Comparison of ENCODE assay signal across 8 cellular contexts in genomic region chr1:26693557-26694184, GRCh38. TPM values are rescaled to one million over a fixed set of nuclear protein-coding genes. Genes with fewer than 3 reads are reported as not detected.
DNase-seq lines count a peak whose midpoint lies in the region; ATAC-seq and TF ChIP-seq lines count a peak whose summit lies in the region.

No MANE protein-coding gene starts in this region.

- DNase-seq in A673 (ENCODE audit: low spot score) (peak; percentile 21), HuH-7.5 (ENCODE audit: low spot score) (no peak), OCI-M2 (lab: John Stamatoyannopoulos, UW; ENCODE audit: unreplicated experiment) (no peak), NCI-H2029 treated with DMSO at 0.1 percent for 48 hours (lab: John Stamatoyannopoulos, UW) (no peak)

- H3K27ac ChIP-seq in A673 (ENCODE audit: low read depth, low read length, poor library complexity, severe bottlenecking) (peak overlapping the region; percentile 97), HUES48 (ENCODE audit: low read depth, low read length) (peak overlapping the region; percentile 89), mucosa of rectum (ENCODE audit: low read depth in 2 of 2, low read length in 2 of 2) (peak overlapping the region; percentile 94 to 97)

- H3K4me1 ChIP-seq in A673 (ENCODE audit: insufficient read depth, low read length, poor library complexity, severe bottlenecking) (peaks cover 41% of the 10 kb centered on the region), HUES48 (ENCODE audit: control insufficient read depth, insufficient read depth, low read length) (peaks cover 24% of the 10 kb centered on the region), mucosa of rectum (ENCODE audit: control insufficient read depth in 2 of 2, insufficient read depth in 2 of 2, low read length in 2 of 2) (peaks cover 29 to 35% of the 10 kb centered on the region in 2 donors)

- peak overlapping the region; percentile 88 to 96 (median 93) for H3K4me3 Mint-ChIP-seq in brain

- H3K27ac Mint-ChIP-seq in brain = peak overlapping the region; percentile 97 to 100 (median 99)

- H3K36me3 ChIP-seq in A673 (ENCODE audit: insufficient read depth, low read length, poor library complexity, severe bottlenecking) (no peaks in the 10 kb centered on the region), HUES48 (ENCODE audit: control insufficient read depth, insufficient read depth, low read length) (no peaks in the 10 kb centered on the region), mucosa of rectum (ENCODE audit: control insufficient read depth in 2 of 2, insufficient read depth in 2 of 2, low read length in 2 of 2) (no peaks in the 10 kb centered on the region)

- peaks cover 50% of the 10 kb centered on the region for H3K4me1 Mint-ChIP-seq in brain

- no peak for ATAC-seq in GM21367 (IDR thresholded peaks at IDR 0.05; ENCODE audit: unreplicated experiment)

- H3K36me3 Mint-ChIP-seq in brain = no peaks in the 10 kb centered on the region

- no peaks in the 10 kb centered on the region for H3K27me3 Mint-ChIP-seq in brain

- H3K9ac ChIP-seq in HUES48 (ENCODE audit: low read depth, low read length) (no peak overlapping the region), mucosa of rectum (ENCODE audit: low read depth in 1 of 2, low read length in 2 of 2) (peak overlapping the region; percentile 70 to 93)

- TF ChIP-seq CTCF in A673 (conservative IDR thresholded peaks at IDR 0.05; ENCODE audit: low read depth, low read length) (no peak), brain (conservative IDR thresholded peaks at IDR 0.05) (no peak)

- no peaks in the 10 kb centered on the region for H3K9me3 Mint-ChIP-seq in brain

- no TSS peak for BruUV-seq in A673 (replicated peaks; lab: Mats Ljungman, UMichigan)

- CTCF ChIA-PET in A673 (lab: Charles Lee) = no interaction called here

- peak overlapping the region; percentile 49 for H3K4me3 ChIP-seq in A673 (ENCODE audit: low read depth, low read length, poor library complexity, severe bottlenecking)
- H3K4me3 ChIP-seq in HUES48 (ENCODE audit: low read depth, low read length) = peak overlapping the region; percentile 69
- H3K4me3 ChIP-seq in mucosa of rectum (ENCODE audit: low read length in 2 of 2) = peak overlapping the region; percentile 87 to 88

- POLR2A ChIA-PET in A673 (lab: Charles Lee; ENCODE audit: low non-redundant PET) = interaction anchor here (0.5 to 1.0 kb wide), 2 partner anchors 16 to 26 kb away, joined by 3 read pairs; no protein-coding TSS in a partner anchor

- H3K27me3 ChIP-seq in A673 (replicated peaks; ENCODE audit: insufficient read depth, low read depth, low read length, poor library complexity) (no peaks in the 10 kb centered on the region), HUES48 (ENCODE audit: control insufficient read depth, insufficient read depth, low read length) (peaks cover 5% of the 10 kb centered on the region; the same call in 1 of the 2 replicates), mucosa of rectum (ENCODE audit: control insufficient read depth in 2 of 2, insufficient read depth in 2 of 2, low read length in 2 of 2) (no peaks in the 10 kb centered on the region)

- intact Hi-C loops in A673 (cut with micrococcal nuclease; ENCODE audit: unreplicated experiment) = loop anchor here (1.0 kb wide), 1 partner anchor 30 kb away; no protein-coding TSS in a partner anchor

- H3K9me3 ChIP-seq in A673 (ENCODE audit: low read depth, low read length, poor library complexity, severe bottlenecking) (no peaks in the 10 kb centered on the region), HUES48 (ENCODE audit: control insufficient read depth, insufficient read depth, low read length) (no peaks in the 10 kb centered on the region), mucosa of rectum (ENCODE audit: control insufficient read depth in 2 of 2, low read length in 2 of 2) (no peaks in the 10 kb centered on the region)

RNA-seq across cellular contexts. Expression of gene ARID1A, which starts 2.1 kb away (rescaled TPM):
- total RNA-seq in A673 (2021) = 120 and 123 TPM in 2 replicates
- polyA plus RNA-seq in brain (ENCODE audit: insufficient read depth, low read depth, low replicate concordance) = 61.7 TPM
